17 cellular contexts compared by ENCODE assay signal in the genomic region with DNA sequence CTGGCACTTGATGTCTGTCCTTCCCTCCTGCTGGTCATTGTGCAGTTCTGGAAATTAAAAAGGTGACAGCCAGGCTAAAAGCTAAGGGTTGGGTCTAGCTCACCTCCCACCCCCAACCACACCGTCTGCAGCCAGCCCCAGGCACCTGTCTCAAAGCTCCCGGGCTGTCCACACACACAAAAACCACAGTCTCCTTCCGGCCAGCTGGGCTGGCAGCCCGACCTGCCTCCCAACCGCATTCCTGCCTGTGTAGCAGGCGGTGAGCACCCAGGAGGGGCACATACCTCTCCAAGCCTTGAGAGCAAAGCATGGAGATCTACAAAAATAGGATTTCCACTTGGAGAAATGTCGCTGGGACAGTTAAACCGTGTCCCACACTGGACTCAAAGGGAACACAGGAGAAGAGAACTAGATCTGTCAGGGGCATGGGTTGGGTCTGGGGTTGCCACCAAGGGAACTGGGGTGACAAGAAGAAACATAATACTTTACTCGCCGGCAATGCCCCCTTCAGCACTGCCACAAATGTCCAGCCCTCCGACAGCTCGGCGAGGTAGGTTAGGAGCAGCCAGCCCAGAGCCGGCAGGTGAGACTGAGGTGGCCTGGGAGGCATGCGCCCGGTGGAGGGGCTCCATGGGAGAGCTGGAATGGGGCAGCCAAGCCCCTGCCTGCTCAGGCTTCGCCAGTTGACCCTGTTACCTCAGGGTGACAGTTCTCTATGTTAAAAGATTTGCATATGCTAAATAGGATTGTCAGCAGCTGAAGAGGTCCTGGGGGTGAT. TPM values are rescaled to one million over a fixed set of nuclear protein-coding genes. Genes with fewer than 3 reads are reported as not detected.
DNase-seq lines count a peak whose midpoint lies in the region; ATAC-seq, FAIRE-seq and TF ChIP-seq lines count a peak whose summit lies in the region.
"Had no signal": no experiment of that assay in that cellular context is flagged by ENCODE, and none has a peak within 500 bp of the region (broad histone marks: within the 10 kb centered on the region; RNA-seq: fewer than 3 reads in every experiment).

No MANE protein-coding gene starts in this region.

- no peak overlapping the region for H3K4me3 ChIP-seq in PC-9
- no peak overlapping the region for H3K4me3 ChIP-seq in hepatocyte

- no peak for TF ChIP-seq POLR2A in H54 (IDR thresholded peaks at IDR 0.05; ENCODE audit: low read depth, low read length)

- intact Hi-C loops in PC-9 (cut with micrococcal nuclease; ENCODE audit: unreplicated experiment) = loop anchor here (1.0 kb wide), 1 partner anchor 88 kb away; no protein-coding TSS in a partner anchor
- intact Hi-C loops in left ventricle myocardium superior (cut with micrococcal nuclease) = no loop called here

- H3K4me2 ChIP-seq in PC-9 (no peak overlapping the region), hepatocyte (no peak overlapping the region)

- H3K36me3 ChIP-seq in PC-9 (ENCODE audit: low read depth) (no peaks in the 10 kb centered on the region), hepatocyte (replicated peaks; ENCODE audit: insufficient read depth, low read depth) (no peaks in the 10 kb centered on the region)

- no peaks in the 10 kb centered on the region for H3K9me2 ChIP-seq in PC-9 (ENCODE audit: insufficient read depth)
- no peaks in the 10 kb centered on the region for H3K9me2 ChIP-seq in hepatocyte (replicated peaks; ENCODE audit: insufficient read depth)

- CTCF ChIA-PET in PC-9 (lab: Charles Lee) = no interaction called here

- TF ChIP-seq CTCF in PC-9 (conservative IDR thresholded peaks at IDR 0.05) (no peak), hepatocyte (IDR thresholded peaks at IDR 0.05; ENCODE audit: poor library complexity) (no peak)

- POLR2A ChIA-PET in PC-9 (lab: Charles Lee; ENCODE audit: unreplicated experiment) = interaction anchor here (0.6 to 0.7 kb wide), 2 partner anchors 176 to 202 kb away, joined by 5 read pairs; a partner anchor contains a TSS

- H3K27me3 ChIP-seq in PC-9 (ENCODE audit: insufficient read depth, low read depth) = peaks cover 12% of the 10 kb centered on the region; the same call in 1 of the 2 replicates
- no peaks in the 10 kb centered on the region for H3K27me3 ChIP-seq in hepatocyte

- no peaks in the 10 kb centered on the region for H3K9me3 ChIP-seq in PC-9 (ENCODE audit: insufficient read depth, low read depth)
- H3K9me3 ChIP-seq in hepatocyte (ENCODE audit: low read depth) = no peaks in the 10 kb centered on the region

- H3K4me1 ChIP-seq in PC-9 (replicated peaks; ENCODE audit: insufficient read depth) (no peaks in the 10 kb centered on the region), hepatocyte (ENCODE audit: insufficient read depth) (no peaks in the 10 kb centered on the region)

- no peak for FAIRE-seq in H54 (lab: Jason Lieb, UNC)
- FAIRE-seq: keratinocyte had no signal

- H4K20me1 ChIP-seq in PC-9 (ENCODE audit: insufficient read depth) (no peaks in the 10 kb centered on the region), hepatocyte (ENCODE audit: insufficient read depth, poor library complexity, severe bottlenecking) (no peaks in the 10 kb centered on the region)

- ATAC-seq in left ventricle myocardium superior (peak; percentile 39), GM19351 (IDR thresholded peaks at IDR 0.05; ENCODE audit: unreplicated experiment) (no peak)
- ATAC-seq: activated CD4-positive, alpha-beta T cell treated with anti-CD3 and anti-CD28 coated beads for 36 hours; activated T-helper 17 cell treated with anti-CD3 and anti-CD28 coated beads, Interleukin-2, amount 50 U/mL, for 72 hours; natural killer cell; sciatic nerve had no signal

- H3K27ac ChIP-seq in PC-9 = no peak overlapping the region
- no peak overlapping the region for H3K27ac ChIP-seq in hepatocyte

- H2AFZ ChIP-seq in PC-9 = no peak overlapping the region
- no peak overlapping the region for H2AFZ ChIP-seq in hepatocyte

- DNase-seq in H54 (ENCODE audit: insufficient read length, low spot score) = peak; percentile 50
- peak; percentile 53 to 78 for DNase-seq in PC-9
- DNase-seq in left ventricle myocardium superior = peak; percentile 66
- peak; percentile 18 for DNase-seq in renal cortical epithelial cell (ENCODE audit: low read depth)
- no peak for DNase-seq in CD1c-positive myeloid dendritic cell (ENCODE audit: extremely low spot score)
- DNase-seq in COLO829 (ENCODE audit: low spot score) = no peak
- DNase-seq in hepatocyte (ENCODE audit: low spot score) = no peak
- DNase-seq: activated CD4-positive, alpha-beta T cell treated with anti-CD3 and anti-CD28 coated beads for 36 hours; CD4-positive, CD25-positive, alpha-beta regulatory T cell; effector CD8-positive, alpha-beta T cell; foreskin fibroblast; natural killer cell; NCI-H2081 had no signal

- H3K79me2 ChIP-seq in PC-9 (ENCODE audit: low read depth) (no peaks in the 10 kb centered on the region), hepatocyte (no peaks in the 10 kb centered on the region)

- no TSS peak for BruUV-seq in PC-9 (replicated peaks; lab: Mats Ljungman, UMichigan)

- WGBS in hepatocyte (ENCODE audit: low lambda C conversion rate, missing lambda C conversion rate) = 74% methylated on average over 17 of the region's 17 CpGs

- H3F3A ChIP-seq in PC-9 (ENCODE audit: insufficient read depth, low read depth) = no peaks in the 10 kb centered on the region

RNA-seq across cellular contexts. Expression of a gene that starts 52.2 kb away (rescaled TPM):
- 7.5 and 9.3 TPM in 2 replicates for total RNA-seq in PC-9 (2021)
- total RNA-seq in left ventricle myocardium superior = 27.0 TPM
- total RNA-seq in renal cortical epithelial cell = 6.9 and 11.4 TPM in 2 replicates
- 7.5 and 10.6 TPM in 2 replicates for total RNA-seq in hepatocyte
- 6.3 and 6.9 TPM in 2 replicates for polyA plus RNA-seq in hepatocyte

Comparison
In these comparisons a context has a peak if more than half of its experiments do, and no peak if none do; other contexts are left out.
1. DNase-seq: peak in H54 (single experiment), PC-9 (2 of 2), left ventricle myocardium superior (single experiment) and renal cortical epithelial cell (single experiment); none in CD1c-positive myeloid dendritic cell (single experiment), COLO829 (single experiment) and hepatocyte (single experiment).